ENCODE assay signal across 7 cellular contexts in genomic region chr10:118920206-118920605, GRCh38.
"Had no signal": no experiment of that assay in that cellular context is flagged by ENCODE, and none has a peak within 500 bp of the region (broad histone marks: within the 10 kb centered on the region; RNA-seq: fewer than 3 reads in every experiment).

No MANE protein-coding gene starts in this region.

- H3K27ac ChIP-seq: HL-60 had no signal

- ATAC-seq: HepG2, K562 had no signal

- H3K4me3 ChIP-seq: K562 had no signal

- DNase-seq: IMR-90, KBM-7, KG1 had no signal

- H3K27ac Mint-ChIP-seq: IgD-negative memory B cell had no signal

- H3K36me3 Mint-ChIP-seq: IgD-negative memory B cell had no signal

- H3K4me3 Mint-ChIP-seq: IgD-negative memory B cell had no signal
